In the genomic region with DNA sequence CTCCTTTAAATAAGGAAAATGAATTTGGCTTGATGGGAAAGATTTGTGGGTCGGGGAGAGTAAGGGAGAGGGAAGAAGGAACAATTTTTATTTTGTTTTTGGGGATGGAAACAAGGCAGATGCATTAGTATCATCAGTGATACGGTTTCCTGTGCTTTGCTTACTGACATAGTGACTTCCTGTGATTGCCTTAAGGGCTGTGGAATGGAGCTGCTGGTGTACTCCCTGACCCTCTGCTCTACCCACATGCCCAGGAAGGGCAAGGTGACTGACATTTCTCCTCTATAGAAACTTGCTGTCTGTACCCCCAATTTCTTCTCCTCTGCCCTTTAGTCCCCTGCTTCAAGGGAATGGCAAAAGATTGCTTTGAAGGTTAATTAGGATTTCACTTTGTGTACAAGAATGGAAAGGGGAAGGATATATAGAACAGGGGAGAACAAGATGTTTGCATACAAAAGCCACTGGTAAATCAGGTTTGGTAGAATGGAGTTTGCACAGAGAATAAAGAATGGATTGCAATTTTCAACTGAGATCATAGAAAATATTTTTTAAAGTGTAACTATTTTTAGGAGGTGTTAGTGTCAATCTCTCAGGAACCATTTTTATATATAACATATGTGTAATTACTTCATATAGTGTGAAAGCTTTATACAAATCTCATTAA, we compare ENCODE assay signal across 17 cellular contexts.
DNase-seq lines count a peak whose midpoint lies in the region; ATAC-seq and TF ChIP-seq lines count a peak whose summit lies in the region.
"Had no signal": no experiment of that assay in that cellular context is flagged by ENCODE, and none has a peak within 500 bp of the region (broad histone marks: within the 10 kb centered on the region; RNA-seq: fewer than 3 reads in every experiment).

No MANE protein-coding gene starts in this region.

- intact Hi-C loops in activated CD8-positive, alpha-beta T cell treated with anti-CD3 and anti-CD28 coated beads for 36 hours (cut with micrococcal nuclease) = no loop called here
- intact Hi-C loops in natural killer cell (cut with micrococcal nuclease) = no loop called here
- intact Hi-C loops in head of caudate nucleus (cut with DNase I) = no loop called here

- no peaks in the 10 kb centered on the region for H3K9me3 Mint-ChIP-seq in activated CD8-positive, alpha-beta T cell treated with anti-CD3 and anti-CD28 coated beads for 36 hours
- no peaks in the 10 kb centered on the region for H3K9me3 Mint-ChIP-seq in natural killer cell

- H3K4me1 Mint-ChIP-seq in activated CD8-positive, alpha-beta T cell treated with anti-CD3 and anti-CD28 coated beads for 36 hours (ENCODE audit: low read depth) = peaks cover 16% of the 10 kb centered on the region
- H3K4me1 Mint-ChIP-seq in natural killer cell = peaks cover 14 to 30% of the 10 kb centered on the region in 2 donors

- no peak overlapping the region for H3K4me3 Mint-ChIP-seq in activated CD8-positive, alpha-beta T cell treated with anti-CD3 and anti-CD28 coated beads for 36 hours
- H3K4me3 Mint-ChIP-seq in natural killer cell = no peak overlapping the region

- no peak for TF ChIP-seq CTCF in activated CD8-positive, alpha-beta T cell treated with anti-CD3 and anti-CD28 coated beads for 36 hours (IDR thresholded peaks at IDR 0.05)
- no peak for TF ChIP-seq CTCF in natural killer cell (IDR thresholded peaks at IDR 0.05)

- peak; percentile 47 for ATAC-seq in HG02798 (IDR thresholded peaks at IDR 0.05; ENCODE audit: poor library complexity, unreplicated experiment)
- ATAC-seq in activated CD8-positive, alpha-beta T cell treated with anti-CD3 and anti-CD28 coated beads for 36 hours = peak; percentile 72
- peak in 2 of 3 donors; percentile 18 to 69 for ATAC-seq in natural killer cell
- ATAC-seq in HG03520 (IDR thresholded peaks at IDR 0.05; ENCODE audit: unreplicated experiment) = no peak
- no peak for ATAC-seq in GM21526 (IDR thresholded peaks at IDR 0.05; ENCODE audit: low FRiP score, unreplicated experiment)
- ATAC-seq: left cardiac atrium had no signal

- H3K36me3 Mint-ChIP-seq in activated CD8-positive, alpha-beta T cell treated with anti-CD3 and anti-CD28 coated beads for 36 hours (ENCODE audit: low read depth) = no peaks in the 10 kb centered on the region
- H3K36me3 Mint-ChIP-seq in natural killer cell = no peaks in the 10 kb centered on the region

- peaks cover 3% of the 10 kb centered on the region for H3K27me3 Mint-ChIP-seq in activated CD8-positive, alpha-beta T cell treated with anti-CD3 and anti-CD28 coated beads for 36 hours
- H3K27me3 Mint-ChIP-seq in natural killer cell (ENCODE audit: low read depth in 2 of 2) = peaks cover 0 to 3% of the 10 kb centered on the region in 2 donors

- POLR2A ChIA-PET in activated CD8-positive, alpha-beta T cell treated with anti-CD3 and anti-CD28 coated beads for 36 hours (lab: Charles Lee) = no interaction called here

- CTCF ChIA-PET in activated CD8-positive, alpha-beta T cell treated with anti-CD3 and anti-CD28 coated beads for 36 hours (lab: Charles Lee) = interaction anchor here (1.2 to 3.9 kb wide), 2 partner anchors 29 to 52 kb away, joined by 3 to 15 read pairs; no protein-coding TSS in a partner anchor

- peak; percentile 60 for DNase-seq in DMS53 treated with DMSO at 0.1 percent for 48 hours (lab: John Stamatoyannopoulos, UW; ENCODE audit: unreplicated experiment)
- peak; percentile 10 for DNase-seq in activated CD8-positive, alpha-beta T cell treated with anti-CD3 and anti-CD28 coated beads for 36 hours
- DNase-seq in natural killer cell = no peak
- no peak for DNase-seq in head of caudate nucleus
- DNase-seq: activated effector memory CD4-positive, alpha-beta T cell treated with Interleukin-2 at 50 U/mL for 16 hours; anterior cingulate cortex; foreskin fibroblast; H7; left cardiac atrium; NCI-H146; NCI-H2227 treated with DMSO at 0.1 percent for 48 hours; nucleus accumbens; stimulated activated CD4-positive, alpha-beta T cell treated with anti-CD3 and anti-CD28 coated beads, Interleukin-4, amount 100 ng/mL, for 1 hour; SW 1271 had no signal

- peak overlapping the region; percentile 44 for H3K27ac Mint-ChIP-seq in activated CD8-positive, alpha-beta T cell treated with anti-CD3 and anti-CD28 coated beads for 36 hours
- H3K27ac Mint-ChIP-seq in natural killer cell = peak overlapping the region in 1 of 2 donors; percentile 33

Comparison
In these comparisons a context has a peak if more than half of its experiments do, and no peak if none do; other contexts are left out.
1. DNase-seq: peak in DMS53 treated with DMSO at 0.1 percent for 48 hours (single experiment) and activated CD8-positive, alpha-beta T cell treated with anti-CD3 and anti-CD28 coated beads for 36 hours (single experiment); none in natural killer cell (single experiment) and head of caudate nucleus (0 of 42).
2. ATAC-seq: peak in HG02798 (single experiment), activated CD8-positive, alpha-beta T cell treated with anti-CD3 and anti-CD28 coated beads for 36 hours (single experiment) and natural killer cell (2 of 3); none in HG03520 (single experiment) and GM21526 (single experiment).